In the genomic region with DNA sequence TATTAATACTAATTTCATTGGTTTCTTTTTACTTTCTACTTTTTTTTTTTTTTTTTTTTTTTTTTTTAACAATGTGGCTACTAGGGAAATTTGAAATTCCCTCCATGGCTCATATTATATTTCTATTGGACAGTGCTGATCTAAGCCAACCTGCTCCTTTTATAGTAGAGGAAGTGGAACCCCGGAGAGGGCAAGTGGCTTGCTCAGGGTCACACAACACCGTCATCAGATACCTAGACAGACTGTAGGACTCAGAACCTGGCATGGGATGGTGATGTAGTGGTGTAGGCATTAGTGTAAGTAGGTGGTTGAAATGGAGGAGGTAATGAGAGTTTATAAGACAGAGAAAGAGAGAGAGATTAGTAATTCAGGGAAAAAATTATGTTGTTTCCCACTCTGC, we compare ENCODE assay signal across 12 cellular contexts. TPM values are rescaled to one million over a fixed set of nuclear protein-coding genes. Genes with fewer than 3 reads are reported as not detected.
DNase-seq lines count a peak whose midpoint lies in the region; ATAC-seq and TF ChIP-seq lines count a peak whose summit lies in the region.
"Had no signal": no experiment of that assay in that cellular context is flagged by ENCODE, and none has a peak within 500 bp of the region (broad histone marks: within the 10 kb centered on the region; RNA-seq: fewer than 3 reads in every experiment).

No MANE protein-coding gene starts in this region.

- H3K27ac ChIP-seq in BLaER1 (no peak overlapping the region), IMR-90 (ENCODE audit: insufficient read depth, low read length) (no peak overlapping the region)
- H3K27ac ChIP-seq: parathyroid adenoma, WERI-Rb-1 had no signal

- H3K36me3 ChIP-seq in BLaER1 (peaks cover 42% of the 10 kb centered on the region), IMR-90 (ENCODE audit: control insufficient read depth, insufficient read depth, low read length) (peaks cover 4% of the 10 kb centered on the region)
- H3K36me3 ChIP-seq: WERI-Rb-1 had no signal

- H4K91ac ChIP-seq in IMR-90 (ENCODE audit: insufficient read depth, low read depth, low read length) = no peak overlapping the region

- peaks cover 30% of the 10 kb centered on the region for H3K4me1 Mint-ChIP-seq in dendritic cell treated with granulocyte-macrophage colony-stimulating factor and Interleukin-4, amounts not matched to agents 40 ng/mL and 50 ng/mL, for 4 days (ENCODE audit: low read depth)
- H3K4me1 Mint-ChIP-seq in naive B cell = peaks cover 11 to 27% (median 19%) of the 10 kb centered on the region in 3 donors

- peak overlapping the region in 1 of 2 experiments; percentile 20; a peak in 1 of 4 replicates for H4K8ac ChIP-seq in IMR-90 (ENCODE audit: low read depth in 2 of 2, low read length in 2 of 2)

- no peak overlapping the region for H3K4ac ChIP-seq in IMR-90 (ENCODE audit: low read depth, low read length)

- no CpG with 5 or more reads among the region's 2 CpGs for WGBS in IMR-90 (ENCODE audit: extremely low coverage in 2 of 2, insufficient read length in 1 of 2), 2 experiments

- H2AFZ ChIP-seq in IMR-90 (replicated peaks; ENCODE audit: low read length, poor library complexity) = no peak overlapping the region
- H2AFZ ChIP-seq: parathyroid adenoma had no signal

- H3K4me3 ChIP-seq in BLaER1 (no peak overlapping the region), IMR-90 (ENCODE audit: insufficient read depth, low read depth, low read length) (no peak overlapping the region)

- TF ChIP-seq RAD21 in IMR-90 (IDR thresholded peaks at IDR 0.05; ENCODE audit: low read length) = no peak

- H3K9me3 ChIP-seq in BLaER1 (peaks cover 41% of the 10 kb centered on the region), IMR-90 (ENCODE audit: control insufficient read depth, insufficient read depth, low read length) (peaks cover 2% of the 10 kb centered on the region; the same call in 1 of the 2 replicates)

- 0 out of 2 replicates have a peak overlapping the region, but pooled peaks have one; percentile 24 for H4K5ac ChIP-seq in IMR-90 (ENCODE audit: low read depth, low read length)

- H3K14ac ChIP-seq in IMR-90 (replicated peaks; ENCODE audit: low read depth, low read length) = no peak overlapping the region; the same call in 1 of the 2 replicates

- H3K56ac ChIP-seq in IMR-90 (ENCODE audit: extremely low read depth, insufficient read depth, low read length) = no peak overlapping the region

- H3K27ac Mint-ChIP-seq in dendritic cell treated with granulocyte-macrophage colony-stimulating factor and Interleukin-4, amounts not matched to agents 40 ng/mL and 50 ng/mL, for 4 days = peak overlapping the region; percentile 62
- H3K27ac Mint-ChIP-seq in naive B cell = peak overlapping the region in 3 of 6 donors; percentile 15 to 50 (median 32)
- H3K27ac Mint-ChIP-seq: stimulated activated effector memory CD8-positive, alpha-beta T cell treated with anti-CD3 and anti-CD28 coated beads, Interleukin-12 subunit alpha, Interleukin-12 subunit beta, amount 100 ng/mL, for 72 hours had no signal

- peaks cover 38 to 88% of the 10 kb centered on the region in 2 experiments for H3K79me1 ChIP-seq in IMR-90 (ENCODE audit: low read depth in 1 of 2, low read length in 2 of 2)

- no peak overlapping the region for H3K23ac ChIP-seq in IMR-90 (ENCODE audit: low read depth, low read length)

- H3K27me3 Mint-ChIP-seq in dendritic cell treated with granulocyte-macrophage colony-stimulating factor and Interleukin-4, amounts not matched to agents 40 ng/mL and 50 ng/mL, for 4 days = no peaks in the 10 kb centered on the region
- H3K27me3 Mint-ChIP-seq in naive B cell = no peaks in the 10 kb centered on the region

- intact Hi-C loops in IMR-90 (cut with micrococcal nuclease) = no loop called here
- intact Hi-C loops in dendritic cell treated with granulocyte-macrophage colony-stimulating factor and Interleukin-4, amounts not matched to agents 40 ng/mL and 50 ng/mL, for 4 days (cut with micrococcal nuclease) = no loop called here

- no peak overlapping the region for H3K4me3 Mint-ChIP-seq in dendritic cell treated with granulocyte-macrophage colony-stimulating factor and Interleukin-4, amounts not matched to agents 40 ng/mL and 50 ng/mL, for 4 days
- H3K4me3 Mint-ChIP-seq in naive B cell = peak overlapping the region in 4 of 8 donors; percentile 13 to 66 (median 54)

- H3K4me1 ChIP-seq in BLaER1 (peaks cover 48% of the 10 kb centered on the region), IMR-90 (ENCODE audit: control insufficient read depth, insufficient read depth, low read length) (peaks cover 14% of the 10 kb centered on the region)
- H3K4me1 ChIP-seq: parathyroid adenoma had no signal

- no peak for TF ChIP-seq POLR2A in IMR-90 (IDR thresholded peaks at IDR 0.05; ENCODE audit: low read depth, low read length)

- peaks cover 42% of the 10 kb centered on the region for H4K20me1 ChIP-seq in BLaER1
- H4K20me1 ChIP-seq in IMR-90 (ENCODE audit: insufficient read depth, low read length) = peaks cover 57% of the 10 kb centered on the region

- dilution Hi-C loops in IMR-90 (cut with HindIII; ENCODE audit: low sequenced_read_pairs, unreplicated experiment) = no loop called here

- no peak overlapping the region for H2BK5ac ChIP-seq in IMR-90 (ENCODE audit: low read depth, low read length, poor library complexity, severe bottlenecking)

- no peak overlapping the region for H3K9ac ChIP-seq in BLaER1
- H3K9ac ChIP-seq in IMR-90 (ENCODE audit: low read depth, low read length) = no peak overlapping the region
- H3K9ac ChIP-seq: parathyroid adenoma had no signal

- in situ Hi-C loops in IMR-90 (cut with MboI; ENCODE audit: low sequenced_read_pairs) = no loop called here

- no peak for TF ChIP-seq CTCF in IMR-90 (conservative IDR thresholded peaks at IDR 0.05; ENCODE audit: low read depth, low read length)

- peak overlapping the region; percentile 77; the same call in 1 of the 2 replicates for H2AK5ac ChIP-seq in IMR-90 (ENCODE audit: low read depth, low read length)

- no peaks in the 10 kb centered on the region for H3K9me3 Mint-ChIP-seq in dendritic cell treated with granulocyte-macrophage colony-stimulating factor and Interleukin-4, amounts not matched to agents 40 ng/mL and 50 ng/mL, for 4 days
- H3K9me3 Mint-ChIP-seq in naive B cell = peaks cover 0 to 18% (median 3%) of the 10 kb centered on the region in 7 donors
- H3K9me3 Mint-ChIP-seq: stimulated activated effector memory CD8-positive, alpha-beta T cell treated with anti-CD3 and anti-CD28 coated beads, Interleukin-12 subunit alpha, Interleukin-12 subunit beta, amount 100 ng/mL, for 72 hours had no signal

- H2AK9ac ChIP-seq in IMR-90 (replicated peaks; ENCODE audit: low read depth, low read length, poor library complexity) = no peak overlapping the region

- H2BK120ac ChIP-seq in IMR-90 (ENCODE audit: low read depth, low read length) = no peak overlapping the region

- CTCF ChIA-PET in IMR-90 (lab: Yijun Ruan, JAX) = no interaction called here

- DNase-seq in IMR-90 = no peak
- DNase-seq in naive B cell = no peak
- no peak for DNase-seq in NCI-H2171 (lab: John Stamatoyannopoulos, UW)
- DNase-seq: stimulated activated CD4-positive, alpha-beta T cell treated with anti-CD3 and anti-CD28 coated beads, Interleukin-1b, Interleukin-23, amount 100 ng/mL, for 48 hours; WERI-Rb-1 had no signal

- H2BK15ac ChIP-seq in IMR-90 (ENCODE audit: low read depth, low read length) = no peak overlapping the region

- ATAC-seq in IMR-90 (ENCODE audit: low read depth) (no peak; the same call in 1 of the 2 replicates), naive B cell (ENCODE audit: low read depth in 2 of 2) (peak; percentile 46 to 68), GM18909 (IDR thresholded peaks at IDR 0.05; ENCODE audit: poor library complexity, unreplicated experiment) (no peak), GM19452 (IDR thresholded peaks at IDR 0.05; ENCODE audit: unreplicated experiment) (no peak), HG03442 (IDR thresholded peaks at IDR 0.05; ENCODE audit: unreplicated experiment) (no peak)
- ATAC-seq: stimulated activated effector memory CD8-positive, alpha-beta T cell treated with anti-CD3 and anti-CD28 coated beads, Interleukin-12 subunit alpha, Interleukin-12 subunit beta, amount 100 ng/mL, for 72 hours had no signal

- H3K9me1 ChIP-seq in IMR-90 (ENCODE audit: insufficient read depth, low read length) = peaks cover 19% of the 10 kb centered on the region

- POLR2A ChIA-PET in IMR-90 (lab: Charles Lee; ENCODE audit: unreplicated experiment) = no interaction called here

- H3K4me2 ChIP-seq in BLaER1 = peak overlapping the region; percentile 94
- H3K4me2 ChIP-seq in IMR-90 (ENCODE audit: low read depth, low read length) = no peak overlapping the region

- no peak overlapping the region for H3K18ac ChIP-seq in IMR-90 (ENCODE audit: low read depth, low read length)

- no peaks in the 10 kb centered on the region for H3K36me3 Mint-ChIP-seq in dendritic cell treated with granulocyte-macrophage colony-stimulating factor and Interleukin-4, amounts not matched to agents 40 ng/mL and 50 ng/mL, for 4 days (ENCODE audit: low read depth)
- H3K36me3 Mint-ChIP-seq in naive B cell = peaks cover 0 to 5% of the 10 kb centered on the region in 2 donors
- H3K36me3 Mint-ChIP-seq: stimulated activated effector memory CD8-positive, alpha-beta T cell treated with anti-CD3 and anti-CD28 coated beads, Interleukin-12 subunit alpha, Interleukin-12 subunit beta, amount 100 ng/mL, for 72 hours had no signal

- no peak overlapping the region for H2BK20ac ChIP-seq in IMR-90 (ENCODE audit: low read depth, low read length)

- H3K27me3 ChIP-seq in BLaER1 (no peaks in the 10 kb centered on the region), IMR-90 (ENCODE audit: control insufficient read depth, insufficient read depth, low read length) (no peaks in the 10 kb centered on the region)

- no TSS peak for BruUV-seq in IMR-90 (replicated peaks; lab: Mats Ljungman, UMichigan)

TF ChIP-seq in IMR-90, 13 proteins besides CTCF, POLR2A, EP300 and RAD21:
- TF ChIP-seq, protein P1, sequence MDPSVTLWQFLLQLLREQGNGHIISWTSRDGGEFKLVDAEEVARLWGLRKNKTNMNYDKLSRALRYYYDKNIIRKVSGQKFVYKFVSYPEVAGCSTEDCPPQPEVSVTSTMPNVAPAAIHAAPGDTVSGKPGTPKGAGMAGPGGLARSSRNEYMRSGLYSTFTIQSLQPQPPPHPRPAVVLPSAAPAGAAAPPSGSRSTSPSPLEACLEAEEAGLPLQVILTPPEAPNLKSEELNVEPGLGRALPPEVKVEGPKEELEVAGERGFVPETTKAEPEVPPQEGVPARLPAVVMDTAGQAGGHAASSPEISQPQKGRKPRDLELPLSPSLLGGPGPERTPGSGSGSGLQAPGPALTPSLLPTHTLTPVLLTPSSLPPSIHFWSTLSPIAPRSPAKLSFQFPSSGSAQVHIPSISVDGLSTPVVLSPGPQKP (IDR thresholded peaks at IDR 0.05; ENCODE audit: borderline replicate concordance, low read depth, low read length) = no peak
- TF ChIP-seq MXI1 (IDR thresholded peaks at IDR 0.05; ENCODE audit: borderline replicate concordance, low read depth, low read length) = peak; percentile 62; the same call in 1 of the 2 replicates

RNA-seq across cellular contexts. Expression of a gene that starts 10.8 kb away (rescaled TPM):
- total RNA-seq in IMR-90 (2012; rRNA removed) = 7.5 and 8.2 TPM in 2 replicates
- polyA plus RNA-seq in IMR-90 (2012; rRNA removed) (9.4 and 10.2 TPM in 2 replicates), naive B cell (ENCODE audit: low read depth in 6 of 6) (1 to 10 TPM in 5 of 6 donors, under 1 TPM in 1; 1.00 to 3.2 (median 2.2) TPM)
- 4.1 and 5.9 TPM in 2 replicates for polyA plus RNA-seq in IMR-90 (2012; cell fraction: cytosol; rRNA removed)
- 18.5 and 28.9 TPM in 2 replicates for polyA plus RNA-seq in IMR-90 (2012; cell fraction: nucleus; rRNA removed; ENCODE audit: low replicate concordance)

Comparison
In these comparisons a context has a peak if more than half of its experiments do, and no peak if none do; other contexts are left out.
1. ATAC-seq: peak in naive B cell (2 of 2); none in IMR-90 (single experiment), GM18909 (single experiment), GM19452 (single experiment) and HG03442 (single experiment).